In genomic region chr10:64346391-64346790, GRCh38 we compare ENCODE assay signal across 17 cellular contexts.
DNase-seq lines count a peak whose midpoint lies in the region; ATAC-seq and TF ChIP-seq lines count a peak whose summit lies in the region.
"Had no signal": no experiment of that assay in that cellular context is flagged by ENCODE, and none has a peak within 500 bp of the region (broad histone marks: within the 10 kb centered on the region; RNA-seq: fewer than 3 reads in every experiment).

No MANE protein-coding gene starts in this region.

- no peaks in the 10 kb centered on the region for H3K36me3 ChIP-seq in GM23338 (ENCODE audit: insufficient read depth)
- no peaks in the 10 kb centered on the region for H3K36me3 ChIP-seq in neuron (ENCODE audit: insufficient read depth, low read length)
- H3K36me3 ChIP-seq in smooth muscle cell (ENCODE audit: low read depth) = no peaks in the 10 kb centered on the region
- H3K36me3 ChIP-seq: BLaER1 treated with 17β-estradiol and CSF1 and Interleukin-3, amounts not matched to agents 10 nM and 100 nM had no signal

- no peaks in the 10 kb centered on the region for H3K27me3 Mint-ChIP-seq in GM23338 (ENCODE audit: insufficient read depth, low read depth, poor library complexity)
- H3K27me3 Mint-ChIP-seq: B cell had no signal

- H3K9me3 Mint-ChIP-seq in GM23338 = no peaks in the 10 kb centered on the region
- H3K9me3 Mint-ChIP-seq: CD8-positive, alpha-beta T cell had no signal

- H3K9me3 ChIP-seq in neuron (ENCODE audit: low read length) = no peaks in the 10 kb centered on the region
- H3K9me3 ChIP-seq in smooth muscle cell (replicated peaks; ENCODE audit: low read depth) = no peaks in the 10 kb centered on the region
- H3K9me3 ChIP-seq: BLaER1 treated with 17β-estradiol and CSF1 and Interleukin-3, amounts not matched to agents 10 nM and 100 nM had no signal

- H3K79me2 ChIP-seq in GM23338 (replicated peaks; ENCODE audit: insufficient read depth) = no peaks in the 10 kb centered on the region
- H3K79me2 ChIP-seq in smooth muscle cell (ENCODE audit: low read depth) = no peaks in the 10 kb centered on the region

- H3K27ac Mint-ChIP-seq in GM23338 = no peak overlapping the region
- H3K27ac Mint-ChIP-seq: B cell; CD8-positive, alpha-beta T cell had no signal

- ATAC-seq in GM23338 (no peak), HG03097 (IDR thresholded peaks at IDR 0.05; ENCODE audit: low FRiP score, unreplicated experiment) (no peak)
- ATAC-seq: CD8-positive, alpha-beta T cell had no signal

- no peaks in the 10 kb centered on the region for H3K36me3 Mint-ChIP-seq in GM23338 (ENCODE audit: low read depth)
- H3K36me3 Mint-ChIP-seq: CD8-positive, alpha-beta T cell had no signal

- DNase-seq in GM23338 (ENCODE audit: low spot score) = no peak
- DNase-seq in globus pallidus (ENCODE audit: low spot score) = peak; percentile 64
- DNase-seq in putamen (ENCODE audit: low spot score) = peak; percentile 32
- DNase-seq in cerebellum (ENCODE audit: low spot score) = no peak
- DNase-seq in DMS 273 (lab: John Stamatoyannopoulos, UW; ENCODE audit: unreplicated experiment) = no peak
- DNase-seq in smooth muscle cell (lab: John Stamatoyannopoulos, UW; ENCODE audit: unreplicated experiment) = no peak
- DNase-seq: 8988T; Calu3; CD8-positive, alpha-beta T cell; DMS 273 treated with DMSO at 0.1 percent for 48 hours; DMS53; DND-41; EL had no signal

- H3K27me3 ChIP-seq in GM23338 (ENCODE audit: insufficient read depth) (no peaks in the 10 kb centered on the region), neuron (ENCODE audit: insufficient read depth, low read length) (no peaks in the 10 kb centered on the region), smooth muscle cell (ENCODE audit: low read depth) (no peaks in the 10 kb centered on the region)
- H3K27me3 ChIP-seq: BLaER1 treated with 17β-estradiol and CSF1 and Interleukin-3, amounts not matched to agents 10 nM and 100 nM had no signal

- 0 out of 2 replicates have a peak overlapping the region, but pooled peaks have one; percentile 54 for H2AFZ ChIP-seq in GM23338
- peak overlapping the region; percentile 1 for H2AFZ ChIP-seq in neuron (ENCODE audit: low read depth, low read length)
- no peak overlapping the region for H2AFZ ChIP-seq in smooth muscle cell (ENCODE audit: low read depth)

- H3K4me1 Mint-ChIP-seq in GM23338 = no peaks in the 10 kb centered on the region
- H3K4me1 Mint-ChIP-seq: B cell had no signal

- H3K27ac ChIP-seq in GM23338 (ENCODE audit: low read depth) = no peak overlapping the region
- H3K27ac ChIP-seq in smooth muscle cell (ENCODE audit: low read depth) = no peak overlapping the region
- H3K27ac ChIP-seq: BLaER1 treated with 17β-estradiol and CSF1 and Interleukin-3, amounts not matched to agents 10 nM and 100 nM had no signal

- no peak overlapping the region for H3K4me3 Mint-ChIP-seq in GM23338
- H3K4me3 Mint-ChIP-seq: B cell; CD8-positive, alpha-beta T cell had no signal

- no peak overlapping the region for H3K4me2 ChIP-seq in GM23338
- no peak overlapping the region for H3K4me2 ChIP-seq in smooth muscle cell
- H3K4me2 ChIP-seq: BLaER1 treated with 17β-estradiol and CSF1 and Interleukin-3, amounts not matched to agents 10 nM and 100 nM had no signal

- H3K4me1 ChIP-seq in GM23338 (ENCODE audit: insufficient read depth) (no peaks in the 10 kb centered on the region; the same call in 1 of the 2 replicates), neuron (ENCODE audit: insufficient read depth, low read length) (peaks cover 10% of the 10 kb centered on the region), smooth muscle cell (ENCODE audit: low read depth) (peaks cover 3% of the 10 kb centered on the region)
- H3K4me1 ChIP-seq: BLaER1 treated with 17β-estradiol and CSF1 and Interleukin-3, amounts not matched to agents 10 nM and 100 nM had no signal

- H3F3A ChIP-seq in GM23338 (replicated peaks; ENCODE audit: low read depth) (no peaks in the 10 kb centered on the region), smooth muscle cell (ENCODE audit: low read depth) (no peaks in the 10 kb centered on the region)

- TF ChIP-seq CTCF in GM23338 (conservative IDR thresholded peaks at IDR 0.05; ENCODE audit: low read depth in 2 of 2) (no peak), smooth muscle cell (IDR thresholded peaks at IDR 0.05; ENCODE audit: borderline replicate concordance, insufficient read depth, poor library complexity, severe bottlenecking) (no peak)

- H3K9ac ChIP-seq in smooth muscle cell (ENCODE audit: low read depth) = no peak overlapping the region
- H3K9ac ChIP-seq: BLaER1 treated with 17β-estradiol and CSF1 and Interleukin-3, amounts not matched to agents 10 nM and 100 nM had no signal

- H3K4me3 ChIP-seq in GM23338 = no peak overlapping the region
- no peak overlapping the region for H3K4me3 ChIP-seq in neuron (ENCODE audit: low read length)
- H3K4me3 ChIP-seq in smooth muscle cell = no peak overlapping the region
- H3K4me3 ChIP-seq: BLaER1 treated with 17β-estradiol and CSF1 and Interleukin-3, amounts not matched to agents 10 nM and 100 nM had no signal

- 86% methylated on average over 5 of the region's 5 CpGs for WGBS in smooth muscle cell (ENCODE audit: low lambda C conversion rate)

- H3K9me2 ChIP-seq in GM23338 (ENCODE audit: insufficient read depth) = no peaks in the 10 kb centered on the region; the same call in 1 of the 2 replicates

- no peaks in the 10 kb centered on the region for H4K20me1 ChIP-seq in GM23338 (replicated peaks; ENCODE audit: insufficient read depth)
- no peaks in the 10 kb centered on the region for H4K20me1 ChIP-seq in smooth muscle cell (ENCODE audit: low read depth)
- H4K20me1 ChIP-seq: BLaER1 treated with 17β-estradiol and CSF1 and Interleukin-3, amounts not matched to agents 10 nM and 100 nM had no signal

TF ChIP-seq in GM23338, 12 proteins besides CTCF, POLR2A, EP300 and RAD21:
- TF ChIP-seq JUNB (IDR thresholded peaks at IDR 0.05; ENCODE audit: unreplicated experiment) (no peak), ZNF462 (CRISPR knock-in tag; IDR thresholded peaks at IDR 0.05) (no peak), ZNF114 (CRISPR knock-in tag; IDR thresholded peaks at IDR 0.05) (no peak), EZH2 (IDR thresholded peaks at IDR 0.05; ENCODE audit: low read depth, unreplicated experiment) (no peak), EZH2phosphoT487 (IDR thresholded peaks at IDR 0.05; ENCODE audit: unreplicated experiment) (no peak), NANOG (IDR thresholded peaks at IDR 0.05; ENCODE audit: borderline replicate concordance) (no peak), CREB1 (CRISPR knock-in tag; IDR thresholded peaks at IDR 0.05; ENCODE audit: low read depth) (no peak)
TF ChIP-seq in GM23338: peak in this region for 0.

Comparison
In these comparisons a context has a peak if more than half of its experiments do, and no peak if none do; other contexts are left out.
1. DNase-seq: peak in globus pallidus (single experiment) and putamen (single experiment); none in GM23338 (single experiment), cerebellum (single experiment), DMS 273 (single experiment) and smooth muscle cell (single experiment).